In the genomic region with DNA sequence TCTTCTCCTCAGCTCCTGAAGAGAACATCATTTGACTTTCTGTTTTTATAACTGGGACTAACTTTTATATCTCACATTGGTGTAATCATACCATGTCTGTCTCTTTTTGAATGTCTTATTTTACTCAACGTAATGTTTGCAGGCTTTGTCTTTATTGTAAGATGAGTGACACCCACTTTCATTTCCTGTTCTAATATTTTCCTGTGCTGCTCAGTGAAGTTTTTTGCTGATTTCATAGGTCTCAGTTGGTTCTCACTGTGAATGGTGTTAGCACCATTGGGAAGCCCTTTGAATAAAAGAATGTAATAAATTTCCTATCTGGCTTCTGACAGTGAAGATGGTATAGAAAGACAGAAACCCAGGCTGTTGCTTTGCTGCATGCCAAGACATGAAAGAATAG, we compare ENCODE assay signal across 15 cellular contexts.
DNase-seq lines count a peak whose midpoint lies in the region; ATAC-seq and TF ChIP-seq lines count a peak whose summit lies in the region.
"Had no signal": no experiment of that assay in that cellular context is flagged by ENCODE, and none has a peak within 500 bp of the region (broad histone marks: within the 10 kb centered on the region; RNA-seq: fewer than 3 reads in every experiment).

No MANE protein-coding gene starts in this region.

- peaks cover 4% of the 10 kb centered on the region; the same call in 1 of the 2 replicates for H3K36me3 ChIP-seq in MM.1S (replicated peaks; ENCODE audit: insufficient read depth, low read length)
- peaks cover 18% of the 10 kb centered on the region for H3K36me3 ChIP-seq in right atrium auricular region

- H3F3A ChIP-seq in MM.1S (ENCODE audit: insufficient read depth, low read length), result peaks cover 17% of the 10 kb centered on the region

- peak overlapping the region; percentile 26 for H3K4me2 ChIP-seq in MM.1S (ENCODE audit: low read depth, low read length)
- H3K4me2 ChIP-seq: PC-9 had no signal

- CTCF ChIA-PET in activated naive CD4-positive, alpha-beta T cell treated with anti-CD3 and anti-CD28 coated beads, Interleukin-2, amount 10 ng/mL, durations not matched to agents 7 days and 5 days (lab: Charles Lee), result no interaction called here

- H3K4me3 ChIP-seq in MM.1S (ENCODE audit: low read length) (no peak overlapping the region), right atrium auricular region (no peak overlapping the region)
- H3K4me3 ChIP-seq: PC-9, vagina had no signal

- TF ChIP-seq CTCF in MM.1S (IDR thresholded peaks at IDR 0.05; ENCODE audit: low read length) (no peak), right atrium auricular region (IDR thresholded peaks at IDR 0.05) (no peak)

- H3K36me3 Mint-ChIP-seq in activated naive CD4-positive, alpha-beta T cell treated with anti-CD3 and anti-CD28 coated beads, Interleukin-2, amount 10 ng/mL, durations not matched to agents 7 days and 5 days, result peaks cover 22% of the 10 kb centered on the region
- peaks cover 33% of the 10 kb centered on the region for H3K36me3 Mint-ChIP-seq in central memory CD8-positive, alpha-beta T cell (ENCODE audit: insufficient read depth)

- H3K27me3 ChIP-seq in MM.1S (replicated peaks; ENCODE audit: insufficient read depth, low read length), result no peaks in the 10 kb centered on the region
- H3K27me3 ChIP-seq in right atrium auricular region, result no peaks in the 10 kb centered on the region
- H3K27me3 ChIP-seq: vagina had no signal

- no peak for DNase-seq in activated naive CD4-positive, alpha-beta T cell treated with anti-CD3 and anti-CD28 coated beads, Interleukin-2, amount 10 ng/mL, durations not matched to agents 7 days and 5 days
- no peak for DNase-seq in activated naive CD4-positive, alpha-beta T cell treated with anti-CD3 and anti-CD28 coated beads, Interleukin-2, amount 50 U/mL, for 16 hours
- DNase-seq in MM.1S (peak; percentile 50), right atrium auricular region (ENCODE audit: low spot score) (no peak), RKO (ENCODE audit: low spot score) (no peak)
- DNase-seq in central memory CD8-positive, alpha-beta T cell (ENCODE audit: low spot score in 2 of 2), result no peak
- DNase-seq in stimulated activated naive CD8-positive, alpha-beta T cell treated with anti-CD3 and anti-CD28 coated beads, Interleukin-15, amount 100 ng/mL, for 72 hours, result no peak
- DNase-seq: effector CD8-positive, alpha-beta T cell; HCEC 1CT; NCI-H1092; NCI-H2227 treated with DMSO at 0.1 percent for 48 hours; PC-9; stimulated activated CD4-positive, alpha-beta T cell treated with anti-CD3 and anti-CD28 coated beads, Interleukin-1b, Interleukin-23, amount 100 ng/mL, for 48 hours had no signal

- H3K79me2 ChIP-seq in MM.1S (ENCODE audit: low read length), result no peaks in the 10 kb centered on the region

- peaks cover 41% of the 10 kb centered on the region for H3K4me1 Mint-ChIP-seq in activated naive CD4-positive, alpha-beta T cell treated with anti-CD3 and anti-CD28 coated beads, Interleukin-2, amount 10 ng/mL, durations not matched to agents 7 days and 5 days
- H3K4me1 Mint-ChIP-seq in central memory CD8-positive, alpha-beta T cell, result peaks cover 45% of the 10 kb centered on the region
- H3K4me1 Mint-ChIP-seq in stimulated activated naive CD8-positive, alpha-beta T cell treated with anti-CD3 and anti-CD28 coated beads, Interleukin-15, amount 100 ng/mL, for 72 hours, result peaks cover 54% of the 10 kb centered on the region

- H3K9me2 ChIP-seq in MM.1S (replicated peaks; ENCODE audit: insufficient read depth, low read length), result no peaks in the 10 kb centered on the region

- no peak overlapping the region for H2AFZ ChIP-seq in MM.1S (ENCODE audit: low read length)
- H2AFZ ChIP-seq: PC-9 had no signal

- peak overlapping the region; percentile 29; the same call in 1 of the 2 replicates for H3K27ac ChIP-seq in MM.1S (ENCODE audit: low read length)
- H3K27ac ChIP-seq in right atrium auricular region, result no peak overlapping the region
- H3K27ac ChIP-seq: PC-9, vagina had no signal

- H3K4me3 Mint-ChIP-seq in activated naive CD4-positive, alpha-beta T cell treated with anti-CD3 and anti-CD28 coated beads, Interleukin-2, amount 10 ng/mL, durations not matched to agents 7 days and 5 days, result no peak overlapping the region
- H3K4me3 Mint-ChIP-seq in central memory CD8-positive, alpha-beta T cell, result peak overlapping the region; percentile 54
- H3K4me3 Mint-ChIP-seq in stimulated activated naive CD8-positive, alpha-beta T cell treated with anti-CD3 and anti-CD28 coated beads, Interleukin-15, amount 100 ng/mL, for 72 hours, result peak overlapping the region; percentile 28 to 39

- ATAC-seq in central memory CD8-positive, alpha-beta T cell (replicated peaks; ENCODE audit: extremely low read depth, poor library complexity, severe bottlenecking), result no peak
- ATAC-seq in stimulated activated naive CD8-positive, alpha-beta T cell treated with anti-CD3 and anti-CD28 coated beads, Interleukin-15, amount 100 ng/mL, for 72 hours, result peak; percentile 58
- ATAC-seq in HG03571 (IDR thresholded peaks at IDR 0.05; ENCODE audit: unreplicated experiment), result no peak

- H3K27ac Mint-ChIP-seq in activated naive CD4-positive, alpha-beta T cell treated with anti-CD3 and anti-CD28 coated beads, Interleukin-2, amount 10 ng/mL, durations not matched to agents 7 days and 5 days, result peak overlapping the region; percentile 1
- peak overlapping the region; percentile 92 for H3K27ac Mint-ChIP-seq in central memory CD8-positive, alpha-beta T cell (ENCODE audit: low read depth)
- H3K27ac Mint-ChIP-seq in stimulated activated naive CD8-positive, alpha-beta T cell treated with anti-CD3 and anti-CD28 coated beads, Interleukin-15, amount 100 ng/mL, for 72 hours, result peak overlapping the region; percentile 15 to 74

- H4K20me1 ChIP-seq in MM.1S (ENCODE audit: insufficient read depth, low read length), result no peaks in the 10 kb centered on the region

- peaks cover 32% of the 10 kb centered on the region for H3K4me1 ChIP-seq in MM.1S (ENCODE audit: low read length)
- peaks cover 0 to 6% of the 10 kb centered on the region in 2 donors for H3K4me1 ChIP-seq in right atrium auricular region
- H3K4me1 ChIP-seq: vagina had no signal

- H3K9me3 Mint-ChIP-seq in activated naive CD4-positive, alpha-beta T cell treated with anti-CD3 and anti-CD28 coated beads, Interleukin-2, amount 10 ng/mL, durations not matched to agents 7 days and 5 days, result no peaks in the 10 kb centered on the region
- no peaks in the 10 kb centered on the region for H3K9me3 Mint-ChIP-seq in central memory CD8-positive, alpha-beta T cell
- no peaks in the 10 kb centered on the region for H3K9me3 Mint-ChIP-seq in stimulated activated naive CD8-positive, alpha-beta T cell treated with anti-CD3 and anti-CD28 coated beads, Interleukin-15, amount 100 ng/mL, for 72 hours

- H3K9me3 ChIP-seq in MM.1S (replicated peaks; ENCODE audit: insufficient read depth, low read length) (no peaks in the 10 kb centered on the region), right atrium auricular region (no peaks in the 10 kb centered on the region)
- H3K9me3 ChIP-seq: vagina had no signal

- H3K27me3 Mint-ChIP-seq in activated naive CD4-positive, alpha-beta T cell treated with anti-CD3 and anti-CD28 coated beads, Interleukin-2, amount 10 ng/mL, durations not matched to agents 7 days and 5 days, result no peaks in the 10 kb centered on the region
- no peaks in the 10 kb centered on the region for H3K27me3 Mint-ChIP-seq in central memory CD8-positive, alpha-beta T cell
- no peaks in the 10 kb centered on the region for H3K27me3 Mint-ChIP-seq in stimulated activated naive CD8-positive, alpha-beta T cell treated with anti-CD3 and anti-CD28 coated beads, Interleukin-15, amount 100 ng/mL, for 72 hours

- H3K9ac ChIP-seq in MM.1S (ENCODE audit: low read length), result no peak overlapping the region

Comparison
In these comparisons a context has a peak if more than half of its experiments do, and no peak if none do; other contexts are left out.
1. H3K27ac Mint-ChIP-seq: peak in every context shown above with its lines; median percentile 92 in central memory CD8-positive, alpha-beta T cell; 44 in stimulated activated naive CD8-positive, alpha-beta T cell treated with anti-CD3 and anti-CD28 coated beads, Interleukin-15, amount 100 ng/mL, for 72 hours; 1 in activated naive CD4-positive, alpha-beta T cell treated with anti-CD3 and anti-CD28 coated beads, Interleukin-2, amount 10 ng/mL, durations not matched to agents 7 days and 5 days.